Comparison of ENCODE assay signal across 8 cellular contexts in genomic region chr2:42974697-42975357, GRCh38.
DNase-seq lines count a peak whose midpoint lies in the region; ATAC-seq and TF ChIP-seq lines count a peak whose summit lies in the region.

No MANE protein-coding gene starts in this region.

- DNase-seq in NCI-H1105 treated with DMSO at 0.1 percent for 48 hours (lab: John Stamatoyannopoulos, UW) (peak; percentile 16), NCI-H1105 (lab: John Stamatoyannopoulos, UW) (no peak), NCI-H526 treated with DMSO at 0.1 percent for 48 hours (lab: John Stamatoyannopoulos, UW) (peak; percentile 5), activated T-cell treated with anti-CD3 and anti-CD28 coated beads for 4 hours (peak; percentile 38), esophagus muscularis mucosa (ENCODE audit: extremely low spot score) (no peak)
- DNase-seq in stimulated activated CD8-positive, alpha-beta memory T cell treated with anti-CD3 and anti-CD28 coated beads, Interleukin-7, amount 100 ng/mL, for 1 hour (ENCODE audit: low read depth in 2 of 2), result peak; percentile 20 to 42

- peak; percentile 90 to 96 (median 90) for TF ChIP-seq CTCF in esophagus muscularis mucosa (IDR thresholded peaks at IDR 0.05)

- H3K27ac ChIP-seq in esophagus muscularis mucosa (replicated peaks in 1 of 4) (peak overlapping the region; percentile 53 to 60 (median 56)), muscle layer of duodenum (ENCODE audit: low read length) (peak overlapping the region; percentile 8)

- no peak for ATAC-seq in HG02610 (IDR thresholded peaks at IDR 0.05; ENCODE audit: unreplicated experiment)

- H3K4me1 ChIP-seq in esophagus muscularis mucosa, result peaks cover 12 to 27% (median 21%) of the 10 kb centered on the region in 4 donors
- H3K4me1 ChIP-seq in muscle layer of duodenum (ENCODE audit: control insufficient read depth in 1 of 2, insufficient read depth in 2 of 2, low read length in 2 of 2), result peaks cover 15 to 16% of the 10 kb centered on the region in 2 donors

- no peak for TF ChIP-seq EP300 in esophagus muscularis mucosa (IDR thresholded peaks at IDR 0.05)

- intact Hi-C loops in esophagus muscularis mucosa (cut with DNase I), result loop anchor here (2.0 to 10.0 kb wide), 3 partner anchors 254 to 570 kb away; no protein-coding TSS in a partner anchor

- WGBS in esophagus muscularis mucosa, result 34% methylated on average over 12 of the region's 27 CpGs

- H3K9me3 ChIP-seq in esophagus muscularis mucosa, result no peaks in the 10 kb centered on the region
- H3K9me3 ChIP-seq in muscle layer of duodenum (ENCODE audit: control insufficient read depth in 1 of 2, low read length in 2 of 2), result no peaks in the 10 kb centered on the region

- H3K36me3 ChIP-seq in esophagus muscularis mucosa, result no peaks in the 10 kb centered on the region
- no peaks in the 10 kb centered on the region for H3K36me3 ChIP-seq in muscle layer of duodenum (ENCODE audit: control insufficient read depth in 1 of 2, insufficient read depth in 2 of 2, low read length in 2 of 2)

- no peak for TF ChIP-seq POLR2A in esophagus muscularis mucosa (IDR thresholded peaks at IDR 0.05; ENCODE audit: low read depth)

- peak overlapping the region; percentile 50 to 58 (median 52) for H3K4me3 ChIP-seq in esophagus muscularis mucosa
- H3K4me3 ChIP-seq in muscle layer of duodenum (ENCODE audit: low read depth in 1 of 2, low read length in 2 of 2), result peak overlapping the region; percentile 37 to 39

- H3K27me3 ChIP-seq in esophagus muscularis mucosa, result no peaks in the 10 kb centered on the region
- no peaks in the 10 kb centered on the region for H3K27me3 ChIP-seq in muscle layer of duodenum (ENCODE audit: low read depth, low read length)

Comparison
In these comparisons a context has a peak if more than half of its experiments do, and no peak if none do; other contexts are left out.
1. DNase-seq: peak in NCI-H1105 treated with DMSO at 0.1 percent for 48 hours (single experiment), NCI-H526 treated with DMSO at 0.1 percent for 48 hours (single experiment), activated T-cell treated with anti-CD3 and anti-CD28 coated beads for 4 hours (single experiment) and stimulated activated CD8-positive, alpha-beta memory T cell treated with anti-CD3 and anti-CD28 coated beads, Interleukin-7, amount 100 ng/mL, for 1 hour (2 of 2); none in NCI-H1105 (single experiment) and esophagus muscularis mucosa (single experiment).